ENCODE assay signal across 15 cellular contexts in the genomic region with DNA sequence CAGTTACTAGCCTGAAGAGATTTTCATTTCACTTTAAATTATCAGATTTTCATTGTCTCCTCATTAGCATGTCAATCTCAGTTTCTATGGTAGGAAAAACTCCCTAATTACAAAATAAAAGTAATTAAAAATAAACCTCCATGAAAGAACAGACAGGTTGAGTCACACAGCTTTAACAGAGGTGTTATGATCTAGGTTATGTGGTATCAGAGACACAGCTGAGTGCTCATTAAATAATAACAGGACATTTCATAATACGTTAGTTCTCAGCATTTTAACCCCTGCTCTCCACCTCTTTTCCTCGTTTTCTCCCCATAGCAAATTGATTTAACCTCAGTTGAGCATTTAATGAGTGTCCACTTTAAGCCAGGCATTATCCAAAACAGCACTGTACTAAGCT. TPM values are rescaled to one million over a fixed set of nuclear protein-coding genes. Genes with fewer than 3 reads are reported as not detected.
A peak's percentile ranks its signal among the peaks of the same experiment; 100 is the strongest.
DNase-seq lines count a peak whose midpoint lies in the region; ATAC-seq and TF ChIP-seq lines count a peak whose summit lies in the region.
"Had no signal": no experiment of that assay in that cellular context is flagged by ENCODE, and none has a peak within 500 bp of the region (broad histone marks: within the 10 kb centered on the region; RNA-seq: fewer than 3 reads in every experiment).

No MANE protein-coding gene starts in this region.

- no peak overlapping the region for H3K27ac ChIP-seq in MM.1S (ENCODE audit: low read length)
- peak overlapping the region; percentile 28 for H3K27ac ChIP-seq in neural progenitor cell
- H3K27ac ChIP-seq: BLaER1 had no signal

- no peaks in the 10 kb centered on the region for H3K79me2 ChIP-seq in MM.1S (ENCODE audit: low read length)
- H3K79me2 ChIP-seq in neural progenitor cell (ENCODE audit: low read depth): no peaks in the 10 kb centered on the region

- ATAC-seq in GM18867 (IDR thresholded peaks at IDR 0.05; ENCODE audit: unreplicated experiment) (peak; percentile 18), HG03108 (IDR thresholded peaks at IDR 0.05; ENCODE audit: unreplicated experiment) (no peak), GM19395 (IDR thresholded peaks at IDR 0.05; ENCODE audit: unreplicated experiment) (no peak)
- ATAC-seq: A549 had no signal

- H3K9me3 ChIP-seq in MM.1S (replicated peaks; ENCODE audit: insufficient read depth, low read length) (no peaks in the 10 kb centered on the region), neural progenitor cell (ENCODE audit: low read depth) (no peaks in the 10 kb centered on the region)
- H3K9me3 ChIP-seq: A549, BLaER1 had no signal

- H3K27me3 Mint-ChIP-seq in neural progenitor cell (ENCODE audit: insufficient read depth, low read depth): no peaks in the 10 kb centered on the region
- H3K27me3 Mint-ChIP-seq: IgD-negative memory B cell had no signal

- H2AFZ ChIP-seq in MM.1S (ENCODE audit: low read length): no peak overlapping the region
- no peak overlapping the region for H2AFZ ChIP-seq in neural progenitor cell (replicated peaks)

- H3K36me3 Mint-ChIP-seq in neural progenitor cell: peaks cover 13% of the 10 kb centered on the region
- H3K36me3 Mint-ChIP-seq: CD4-positive, alpha-beta memory T cell; IgD-negative memory B cell had no signal

- H3K4me3 Mint-ChIP-seq in neural progenitor cell: no peak overlapping the region
- H3K4me3 Mint-ChIP-seq: CD4-positive, alpha-beta memory T cell; HFFc6; IgD-negative memory B cell had no signal

- H3K9me2 ChIP-seq in MM.1S (replicated peaks; ENCODE audit: insufficient read depth, low read length): no peaks in the 10 kb centered on the region

- H3K9me3 Mint-ChIP-seq in neural progenitor cell: no peaks in the 10 kb centered on the region
- H3K9me3 Mint-ChIP-seq: CD4-positive, alpha-beta memory T cell; HFFc6 had no signal

- H3K27me3 ChIP-seq in MM.1S (replicated peaks; ENCODE audit: insufficient read depth, low read length) (no peaks in the 10 kb centered on the region), neural progenitor cell (no peaks in the 10 kb centered on the region)
- H3K27me3 ChIP-seq: BLaER1 had no signal

- no peak for DNase-seq in MM.1S
- peak; percentile 24 for DNase-seq in epithelial cell of esophagus (ENCODE audit: low read depth)
- no peak for DNase-seq in neural progenitor cell (ENCODE audit: low spot score)
- no peak for DNase-seq in stimulated activated CD4-positive, alpha-beta T cell treated with anti-CD3 and anti-CD28 coated beads, Interleukin-4, amount 100 ng/mL, for 24 hours
- DNase-seq: CD4-positive, alpha-beta memory T cell; GDM1; HFFc6; Karpas-422; NCI-H510A had no signal

- no peak for TF ChIP-seq CTCF in MM.1S (IDR thresholded peaks at IDR 0.05; ENCODE audit: low read length)
- TF ChIP-seq CTCF in epithelial cell of esophagus (IDR thresholded peaks at IDR 0.05; ENCODE audit: insufficient read depth, low read depth, low read length, missing control alignments): no peak
- no peak for TF ChIP-seq CTCF in neural progenitor cell (IDR thresholded peaks at IDR 0.05)

- H4K20me1 ChIP-seq in MM.1S (ENCODE audit: insufficient read depth, low read length) (no peaks in the 10 kb centered on the region), neural progenitor cell (ENCODE audit: low read depth) (no peaks in the 10 kb centered on the region)
- H4K20me1 ChIP-seq: BLaER1 had no signal

- H3K27ac Mint-ChIP-seq in neural progenitor cell: no peak overlapping the region
- H3K27ac Mint-ChIP-seq: CD4-positive, alpha-beta memory T cell; HFFc6; IgD-negative memory B cell had no signal

- H3K4me1 ChIP-seq in MM.1S (ENCODE audit: low read length) (peaks cover 40% of the 10 kb centered on the region), neural progenitor cell (peaks cover 49% of the 10 kb centered on the region)
- H3K4me1 ChIP-seq: BLaER1 had no signal

- H3F3A ChIP-seq in MM.1S (ENCODE audit: insufficient read depth, low read length): peaks cover 11% of the 10 kb centered on the region; the same call in 1 of the 2 replicates
- peaks cover 24% of the 10 kb centered on the region for H3F3A ChIP-seq in neural progenitor cell (ENCODE audit: low read depth)

- H3K4me3 ChIP-seq in MM.1S (ENCODE audit: low read length) (no peak overlapping the region), epithelial cell of esophagus (ENCODE audit: low read length) (no peak overlapping the region), neural progenitor cell (no peak overlapping the region)
- H3K4me3 ChIP-seq: A549, BLaER1 had no signal

- H3K9ac ChIP-seq in MM.1S (ENCODE audit: low read length): no peak overlapping the region
- no peak overlapping the region for H3K9ac ChIP-seq in neural progenitor cell
- H3K9ac ChIP-seq: BLaER1 had no signal

- no peaks in the 10 kb centered on the region for H3K36me3 ChIP-seq in MM.1S (replicated peaks; ENCODE audit: insufficient read depth, low read length)
- no peaks in the 10 kb centered on the region for H3K36me3 ChIP-seq in neural progenitor cell
- H3K36me3 ChIP-seq: BLaER1 had no signal

- H3K4me2 ChIP-seq in MM.1S (ENCODE audit: low read depth, low read length): peak overlapping the region; percentile 12; the same call in 1 of the 2 replicates
- peak overlapping the region; percentile 20 for H3K4me2 ChIP-seq in neural progenitor cell
- H3K4me2 ChIP-seq: BLaER1 had no signal

- H3K4me1 Mint-ChIP-seq in neural progenitor cell: peaks cover 35% of the 10 kb centered on the region
- H3K4me1 Mint-ChIP-seq: CD4-positive, alpha-beta memory T cell; IgD-negative memory B cell had no signal

RNA-seq across cellular contexts. Expression of gene TPBG, which starts 21.9 kb away (rescaled TPM):
- total RNA-seq in neural progenitor cell (ENCODE audit: low replicate concordance): 362 and 601 TPM in 2 replicates
